In the genomic region with DNA sequence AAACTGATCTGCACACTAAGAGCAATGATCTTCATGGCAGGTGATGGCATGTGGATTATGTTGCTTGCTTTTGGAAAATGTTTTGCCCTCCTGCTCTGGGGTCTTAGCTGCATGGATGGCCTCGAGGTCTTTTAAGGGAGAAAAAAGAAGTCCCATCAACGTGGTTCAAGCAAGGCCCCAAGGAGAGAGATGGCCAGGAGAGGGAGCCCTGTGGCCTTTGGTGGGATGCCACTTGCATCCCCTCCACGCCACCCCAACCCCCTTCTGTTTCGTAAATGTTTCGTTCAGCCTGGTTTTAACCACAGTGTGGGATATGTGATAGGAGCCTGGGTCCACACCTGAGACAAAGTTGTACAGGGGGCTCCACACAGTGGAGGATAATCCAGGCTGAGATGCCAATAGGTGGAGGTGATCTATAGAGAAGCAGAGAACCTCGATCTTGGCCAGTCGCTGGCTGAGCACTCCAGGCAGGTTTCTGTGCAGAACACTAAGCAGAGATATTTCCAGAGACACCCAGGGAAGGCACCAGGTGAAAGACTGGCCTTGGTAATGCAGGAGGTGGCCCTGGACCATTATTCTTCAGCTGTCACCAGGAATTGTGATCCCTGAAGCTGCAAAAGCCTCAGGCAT, we compare ENCODE assay signal across 8 cellular contexts. TPM values are rescaled to one million over a fixed set of nuclear protein-coding genes. Genes with fewer than 3 reads are reported as not detected.
A peak's percentile ranks its signal among the peaks of the same experiment; 100 is the strongest.
DNase-seq lines count a peak whose midpoint lies in the region; ATAC-seq and TF ChIP-seq lines count a peak whose summit lies in the region.
"Had no signal": no experiment of that assay in that cellular context is flagged by ENCODE, and none has a peak within 500 bp of the region (broad histone marks: within the 10 kb centered on the region; RNA-seq: fewer than 3 reads in every experiment).

No MANE protein-coding gene starts in this region.

- DNase-seq in GM12865 (ENCODE audit: low read depth) (peak; percentile 32), NCI-H1092 (lab: John Stamatoyannopoulos, UW) (peak; percentile 28), cerebellar cortex (ENCODE audit: low spot score) (peak; percentile 44), osteoblast (ENCODE audit: insufficient read length, low spot score, missing footprints) (no peak), tibial nerve (ENCODE audit: low spot score in 2 of 2) (no peak), NCI-H1105 treated with DMSO at 0.1 percent for 48 hours (lab: John Stamatoyannopoulos, UW) (no peak)
- DNase-seq: upper lobe of left lung had no signal

- no peak for ATAC-seq in GM21619 (IDR thresholded peaks at IDR 0.05; ENCODE audit: unreplicated experiment)

- H3K9me3 ChIP-seq in osteoblast (ENCODE audit: low read depth, low read length) (no peaks in the 10 kb centered on the region), tibial nerve (no peaks in the 10 kb centered on the region)
- H3K9me3 ChIP-seq: upper lobe of left lung had no signal

- H4K20me1 ChIP-seq in osteoblast (ENCODE audit: insufficient read depth, low read length): no peaks in the 10 kb centered on the region

- no peaks in the 10 kb centered on the region for H3K4me1 ChIP-seq in osteoblast (ENCODE audit: insufficient read depth, low read length)
- no peaks in the 10 kb centered on the region for H3K4me1 ChIP-seq in tibial nerve
- H3K4me1 ChIP-seq: upper lobe of left lung had no signal

- TF ChIP-seq CTCF in GM12865 (IDR thresholded peaks at IDR 0.05; ENCODE audit: insufficient read depth, low read depth, low read length, missing control alignments) (peak; percentile 51), osteoblast (IDR thresholded peaks at IDR 0.05; ENCODE audit: extremely low read depth, low read depth, low read length) (peak; percentile 70), tibial nerve (IDR thresholded peaks at IDR 0.05) (peak in 2 of 5 experiments; percentile 19 to 26)

- no peaks in the 10 kb centered on the region for H3K79me2 ChIP-seq in osteoblast (ENCODE audit: insufficient read depth, low read length)

- H3K4me3 ChIP-seq in GM12865 (ENCODE audit: low read depth, low read length) (no peak overlapping the region), osteoblast (ENCODE audit: insufficient read depth, low read length) (no peak overlapping the region), tibial nerve (no peak overlapping the region)
- H3K4me3 ChIP-seq: upper lobe of left lung had no signal

- H3K36me3 ChIP-seq in osteoblast (ENCODE audit: insufficient read depth, low read length) (no peaks in the 10 kb centered on the region), tibial nerve (peaks cover 0 to 28% (median 0%) of the 10 kb centered on the region in 3 donors)
- H3K36me3 ChIP-seq: upper lobe of left lung had no signal

- no peak for TF ChIP-seq POLR2A in tibial nerve (IDR thresholded peaks at IDR 0.05)

- TF ChIP-seq EP300 in tibial nerve (IDR thresholded peaks at IDR 0.05): no peak

- WGBS in tibial nerve, 2 donors: 45 to 53% methylated on average over 7 of the region's 7 CpGs

- no peak overlapping the region for H2AFZ ChIP-seq in osteoblast (ENCODE audit: low read length)

- H3K27me3 ChIP-seq in osteoblast (ENCODE audit: insufficient read depth, low read length): peaks cover 8% of the 10 kb centered on the region
- H3K27me3 ChIP-seq in tibial nerve: no peaks in the 10 kb centered on the region
- H3K27me3 ChIP-seq: upper lobe of left lung had no signal

- no peak overlapping the region for H3K4me2 ChIP-seq in osteoblast (ENCODE audit: insufficient read depth, low read length)

- no peak overlapping the region for H3K27ac ChIP-seq in osteoblast (ENCODE audit: low read depth, low read length)
- H3K27ac ChIP-seq in tibial nerve: no peak overlapping the region
- H3K27ac ChIP-seq: upper lobe of left lung had no signal

RNA-seq across cellular contexts. Expression of gene FRRS1L, which starts 25.8 kb away (rescaled TPM):
- total RNA-seq in osteoblast (0.29 and 0.36 TPM in 2 replicates), tibial nerve (10 to 100 TPM in 1 of 4 donors, 1 to 10 TPM in 3; 1.5 to 12.6 (median 2.8) TPM)

Comparison
In these comparisons a context has a peak if more than half of its experiments do, and no peak if none do; other contexts are left out.
1. DNase-seq: peak in GM12865 (single experiment), NCI-H1092 (single experiment) and cerebellar cortex (single experiment); none in osteoblast (single experiment), tibial nerve (0 of 2) and NCI-H1105 treated with DMSO at 0.1 percent for 48 hours (single experiment).